13 cellular contexts compared by ENCODE assay signal in the genomic region with DNA sequence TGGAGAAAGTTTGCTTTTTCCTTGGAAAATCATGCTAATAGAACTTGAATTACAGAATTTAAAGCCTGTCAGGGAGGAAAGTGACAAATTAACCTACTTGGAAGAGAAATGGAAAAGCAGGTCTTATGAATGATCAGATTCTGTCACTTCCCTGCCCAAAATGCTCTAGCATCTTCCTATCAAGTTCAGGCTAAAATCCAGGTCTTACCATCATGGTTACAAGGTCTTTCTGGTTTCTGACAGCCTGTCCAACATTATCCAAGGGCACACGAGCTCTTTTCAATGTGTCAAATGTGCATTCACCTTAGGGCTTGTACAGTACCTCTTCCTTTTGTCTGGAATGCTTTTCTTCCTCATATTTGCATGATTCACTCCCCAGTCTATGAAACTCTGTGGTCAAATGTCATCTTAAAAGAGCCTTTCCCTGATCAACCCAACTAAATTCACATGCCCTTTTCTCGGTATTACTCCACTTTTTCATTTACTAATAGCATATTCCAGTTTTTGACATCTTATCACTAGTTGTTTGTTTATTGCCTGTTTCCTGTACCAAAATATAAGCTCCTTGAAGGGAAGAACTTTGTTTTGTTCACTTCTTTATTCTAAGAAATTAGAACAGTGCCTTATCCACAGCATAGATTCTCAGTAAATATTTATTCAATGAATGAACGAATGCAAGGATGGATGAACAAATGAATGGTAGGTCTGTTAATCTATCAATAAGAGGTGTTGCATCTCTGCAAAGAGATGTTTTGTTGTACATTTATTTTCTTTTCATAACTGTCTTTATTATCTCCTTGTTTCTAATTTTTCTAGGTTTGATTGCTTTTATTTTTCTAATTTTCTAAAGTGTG.
DNase-seq lines count a peak whose midpoint lies in the region; ATAC-seq, FAIRE-seq and TF ChIP-seq lines count a peak whose summit lies in the region.
"Had no signal": no experiment of that assay in that cellular context is flagged by ENCODE, and none has a peak within 500 bp of the region (broad histone marks: within the 10 kb centered on the region; RNA-seq: fewer than 3 reads in every experiment).

No MANE protein-coding gene starts in this region.

- H2AFZ ChIP-seq in MM.1S (ENCODE audit: low read length): peak overlapping the region; percentile 20
- H2AFZ ChIP-seq in K562 (ENCODE audit: low read depth, low read length): peak overlapping the region; percentile 20; the same call in 1 of the 2 replicates

- H3K9me3 ChIP-seq in MM.1S (replicated peaks; ENCODE audit: insufficient read depth, low read length): no peaks in the 10 kb centered on the region
- no peaks in the 10 kb centered on the region for H3K9me3 ChIP-seq in K562 (replicated peaks; ENCODE audit: control insufficient read depth, insufficient read depth, low read depth, low read length)
- no peaks in the 10 kb centered on the region for H3K9me3 ChIP-seq in naive thymus-derived CD4-positive, alpha-beta T cell (ENCODE audit: control insufficient read depth in 2 of 3, low read length in 3 of 3)
- H3K9me3 ChIP-seq: adrenal gland, gastroesophageal sphincter, left lung had no signal

- no peaks in the 10 kb centered on the region for H3K9me1 ChIP-seq in K562 (ENCODE audit: control insufficient read depth, insufficient read depth, low read length)

- peak overlapping the region; percentile 12 for H3K27ac Mint-ChIP-seq in activated naive CD4-positive, alpha-beta T cell treated with anti-CD3 and anti-CD28 coated beads, Interleukin-2, amount 10 ng/mL, durations not matched to agents 7 days and 5 days
- H3K27ac Mint-ChIP-seq in stimulated activated naive CD8-positive, alpha-beta T cell treated with anti-CD3 and anti-CD28 coated beads, Interleukin-15, amount 100 ng/mL, for 72 hours: peak overlapping the region; percentile 50 to 85
- H3K27ac Mint-ChIP-seq in naive thymus-derived CD4-positive, alpha-beta T cell: peak overlapping the region in 3 of 9 donors; percentile 7 to 60 (median 26)
- H3K27ac Mint-ChIP-seq: activated CD4-positive, alpha-beta T cell treated with anti-CD3 and anti-CD28 coated beads, Interleukin-2, amount 10 ng/mL, durations not matched to agents 7 days and 5 days had no signal

- no peaks in the 10 kb centered on the region for H3K27me3 ChIP-seq in MM.1S (replicated peaks; ENCODE audit: insufficient read depth, low read length)
- no peaks in the 10 kb centered on the region for H3K27me3 ChIP-seq in K562 (ENCODE audit: control insufficient read depth in 2 of 2, insufficient read depth in 2 of 2, low read length in 2 of 2)
- H3K27me3 ChIP-seq in naive thymus-derived CD4-positive, alpha-beta T cell (ENCODE audit: control insufficient read depth in 2 of 2, insufficient read depth in 2 of 2, low read length in 2 of 2): no peaks in the 10 kb centered on the region
- H3K27me3 ChIP-seq: adrenal gland, gastroesophageal sphincter, left lung had no signal

- no peak for FAIRE-seq in K562 (lab: Jason Lieb, UNC)

- H4K20me1 ChIP-seq in MM.1S (ENCODE audit: insufficient read depth, low read length) (no peaks in the 10 kb centered on the region), K562 (replicated peaks; ENCODE audit: control insufficient read depth, insufficient read depth, low read length) (no peaks in the 10 kb centered on the region)

- TF ChIP-seq RAD21 in K562 (CRISPR knock-in tag; conservative IDR thresholded peaks at IDR 0.05 in 1 of 2, IDR thresholded peaks at IDR 0.05 in 1 of 2): no peak

- no TSS peak for BruUV-seq in K562 (replicated peaks; lab: Mats Ljungman, UMichigan)

- TF ChIP-seq CTCF in MM.1S (IDR thresholded peaks at IDR 0.05; ENCODE audit: low read length): no peak
- TF ChIP-seq CTCF in K562 (IDR thresholded peaks at IDR 0.05 in 2 of 3, conservative IDR thresholded peaks at IDR 0.05 in 1 of 3; ENCODE audit: insufficient read depth in 2 of 3, low read depth in 1 of 3, low read length in 3 of 3): no peak

- H3K27ac ChIP-seq in MM.1S (ENCODE audit: low read length) (peak overlapping the region; percentile 95), K562 (ENCODE audit: extremely low read depth, low read depth, low read length) (no peak overlapping the region)
- H3K27ac ChIP-seq in naive thymus-derived CD4-positive, alpha-beta T cell (ENCODE audit: low read depth, low read length): no peak overlapping the region
- H3K27ac ChIP-seq: adrenal gland, gastroesophageal sphincter, left lung had no signal

- H3K79me2 ChIP-seq in MM.1S (ENCODE audit: low read length) (no peaks in the 10 kb centered on the region), K562 (ENCODE audit: control insufficient read depth, insufficient read depth, low read length) (no peaks in the 10 kb centered on the region)

- H3K27me3 Mint-ChIP-seq in activated naive CD4-positive, alpha-beta T cell treated with anti-CD3 and anti-CD28 coated beads, Interleukin-2, amount 10 ng/mL, durations not matched to agents 7 days and 5 days: peaks cover 4% of the 10 kb centered on the region
- H3K27me3 Mint-ChIP-seq in stimulated activated naive CD8-positive, alpha-beta T cell treated with anti-CD3 and anti-CD28 coated beads, Interleukin-15, amount 100 ng/mL, for 72 hours: no peaks in the 10 kb centered on the region
- H3K27me3 Mint-ChIP-seq in naive thymus-derived CD4-positive, alpha-beta T cell: no peaks in the 10 kb centered on the region
- H3K27me3 Mint-ChIP-seq: activated CD4-positive, alpha-beta T cell treated with anti-CD3 and anti-CD28 coated beads, Interleukin-2, amount 10 ng/mL, durations not matched to agents 7 days and 5 days had no signal

- no peak for TF ChIP-seq POLR2A in K562 (conservative IDR thresholded peaks at IDR 0.05)

- CTCF ChIA-PET in activated naive CD4-positive, alpha-beta T cell treated with anti-CD3 and anti-CD28 coated beads, Interleukin-2, amount 10 ng/mL, durations not matched to agents 7 days and 5 days (lab: Charles Lee): interaction anchor here (0.9 to 1.9 kb wide), 3 partner anchors 11 to 351 kb away, joined by 3 to 4 read pairs (median 3); no protein-coding TSS in a partner anchor
- CTCF ChIA-PET in K562 (lab: Yijun Ruan, JAX; ENCODE audit: low intra/inter-chr PET ratio): no interaction called here
- CTCF ChIA-PET in naive thymus-derived CD4-positive, alpha-beta T cell (lab: Charles Lee): interaction anchor here (0.6 to 1.5 kb wide), 5 partner anchors 9 to 358 kb away, joined by 3 to 6 read pairs (median 4); no protein-coding TSS in a partner anchor

- no peaks in the 10 kb centered on the region for H3K9me3 Mint-ChIP-seq in activated naive CD4-positive, alpha-beta T cell treated with anti-CD3 and anti-CD28 coated beads, Interleukin-2, amount 10 ng/mL, durations not matched to agents 7 days and 5 days
- no peaks in the 10 kb centered on the region for H3K9me3 Mint-ChIP-seq in stimulated activated naive CD8-positive, alpha-beta T cell treated with anti-CD3 and anti-CD28 coated beads, Interleukin-15, amount 100 ng/mL, for 72 hours
- H3K9me3 Mint-ChIP-seq in naive thymus-derived CD4-positive, alpha-beta T cell: no peaks in the 10 kb centered on the region

- ATAC-seq in K562 (no peak), HG02885 (IDR thresholded peaks at IDR 0.05; ENCODE audit: poor library complexity, unreplicated experiment) (no peak)
- ATAC-seq in stimulated activated naive CD8-positive, alpha-beta T cell treated with anti-CD3 and anti-CD28 coated beads, Interleukin-15, amount 100 ng/mL, for 72 hours: no peak
- no peak for ATAC-seq in naive thymus-derived CD4-positive, alpha-beta T cell
- ATAC-seq: gastroesophageal sphincter, left lung had no signal

- H3K4me1 Mint-ChIP-seq in activated naive CD4-positive, alpha-beta T cell treated with anti-CD3 and anti-CD28 coated beads, Interleukin-2, amount 10 ng/mL, durations not matched to agents 7 days and 5 days: peaks cover 58% of the 10 kb centered on the region
- peaks cover 83% of the 10 kb centered on the region for H3K4me1 Mint-ChIP-seq in stimulated activated naive CD8-positive, alpha-beta T cell treated with anti-CD3 and anti-CD28 coated beads, Interleukin-15, amount 100 ng/mL, for 72 hours
- peaks cover 33 to 62% (median 45%) of the 10 kb centered on the region in 7 donors for H3K4me1 Mint-ChIP-seq in naive thymus-derived CD4-positive, alpha-beta T cell

- no peaks in the 10 kb centered on the region for H3K36me3 Mint-ChIP-seq in activated naive CD4-positive, alpha-beta T cell treated with anti-CD3 and anti-CD28 coated beads, Interleukin-2, amount 10 ng/mL, durations not matched to agents 7 days and 5 days
- no peaks in the 10 kb centered on the region for H3K36me3 Mint-ChIP-seq in naive thymus-derived CD4-positive, alpha-beta T cell

- H3K4me3 ChIP-seq in MM.1S (ENCODE audit: low read length) (peak overlapping the region; percentile 18), K562 (no peak overlapping the region)
- no peak overlapping the region for H3K4me3 ChIP-seq in naive thymus-derived CD4-positive, alpha-beta T cell (ENCODE audit: low read length)
- H3K4me3 ChIP-seq: adrenal gland, gastroesophageal sphincter, left lung had no signal

- intact Hi-C loops in K562 (cut with micrococcal nuclease): no loop called here
- intact Hi-C loops in naive thymus-derived CD4-positive, alpha-beta T cell (cut with micrococcal nuclease): no loop called here

- H3K36me3 ChIP-seq in MM.1S (replicated peaks; ENCODE audit: insufficient read depth, low read length) (no peaks in the 10 kb centered on the region), K562 (ENCODE audit: control insufficient read depth, insufficient read depth, low read length) (no peaks in the 10 kb centered on the region)
- no peaks in the 10 kb centered on the region for H3K36me3 ChIP-seq in naive thymus-derived CD4-positive, alpha-beta T cell (ENCODE audit: control insufficient read depth in 2 of 3, insufficient read depth in 3 of 3, low read length in 3 of 3)
- H3K36me3 ChIP-seq: adrenal gland, gastroesophageal sphincter, left lung had no signal

- H3K9me2 ChIP-seq in MM.1S (replicated peaks; ENCODE audit: insufficient read depth, low read length): no peaks in the 10 kb centered on the region

- in situ Hi-C loops in K562 (cut with MboI): no loop called here

- DNase-seq in activated naive CD4-positive, alpha-beta T cell treated with anti-CD3 and anti-CD28 coated beads, Interleukin-2, amount 10 ng/mL, durations not matched to agents 7 days and 5 days: no peak
- DNase-seq in activated naive CD4-positive, alpha-beta T cell treated with anti-CD3 and anti-CD28 coated beads, Interleukin-2, amount 50 U/mL, for 16 hours: no peak
- DNase-seq in MM.1S (no peak), K562 (ENCODE audit: extremely low read depth in 1 of 4, low spot score in 3 of 4) (no peak), SW 1271 (lab: John Stamatoyannopoulos, UW) (no peak)
- no peak for DNase-seq in stimulated activated naive CD8-positive, alpha-beta T cell treated with anti-CD3 and anti-CD28 coated beads, Interleukin-15, amount 100 ng/mL, for 72 hours
- DNase-seq in naive thymus-derived CD4-positive, alpha-beta T cell: no peak
- DNase-seq: activated CD4-positive, alpha-beta T cell treated with anti-CD3 and anti-CD28 coated beads, Interleukin-2, amount 10 ng/mL, durations not matched to agents 7 days and 5 days; adrenal gland; left lung; posterior cingulate gyrus had no signal

- H3K4me1 ChIP-seq in MM.1S (ENCODE audit: low read length): peaks cover 59% of the 10 kb centered on the region
- peaks cover 0 to 20% of the 10 kb centered on the region in 2 experiments; a peak in 4 of 5 replicates for H3K4me1 ChIP-seq in K562 (replicated peaks in 1 of 2; ENCODE audit: control insufficient read depth in 2 of 2, insufficient read depth in 2 of 2, low read length in 2 of 2)
- H3K4me1 ChIP-seq in naive thymus-derived CD4-positive, alpha-beta T cell (ENCODE audit: control insufficient read depth in 2 of 2, insufficient read depth in 2 of 2, low read length in 2 of 2): peaks cover 24 to 30% of the 10 kb centered on the region in 2 donors

- H3K9ac ChIP-seq in MM.1S (ENCODE audit: low read length): peak overlapping the region; percentile 70
- H3K9ac ChIP-seq in K562 (ENCODE audit: insufficient read depth in 1 of 2, low read depth in 2 of 2, low read length in 2 of 2): no peak overlapping the region

- H3F3A ChIP-seq in MM.1S (ENCODE audit: insufficient read depth, low read length): peaks cover 52% of the 10 kb centered on the region

- H3K4me2 ChIP-seq in MM.1S (ENCODE audit: low read depth, low read length): peak overlapping the region; percentile 82
- H3K4me2 ChIP-seq in K562 (ENCODE audit: insufficient read depth, low read length): no peak overlapping the region

- no peak overlapping the region for H3K4me3 Mint-ChIP-seq in activated naive CD4-positive, alpha-beta T cell treated with anti-CD3 and anti-CD28 coated beads, Interleukin-2, amount 10 ng/mL, durations not matched to agents 7 days and 5 days
- peak overlapping the region; percentile 27 to 30 for H3K4me3 Mint-ChIP-seq in stimulated activated naive CD8-positive, alpha-beta T cell treated with anti-CD3 and anti-CD28 coated beads, Interleukin-15, amount 100 ng/mL, for 72 hours
- no peak overlapping the region for H3K4me3 Mint-ChIP-seq in naive thymus-derived CD4-positive, alpha-beta T cell
- H3K4me3 Mint-ChIP-seq: activated CD4-positive, alpha-beta T cell treated with anti-CD3 and anti-CD28 coated beads, Interleukin-2, amount 10 ng/mL, durations not matched to agents 7 days and 5 days had no signal

- WGBS in K562 (ENCODE audit: insufficient coverage, low coverage, missing lambda C conversion rate): 38% methylated on average over 3 of the region's 3 CpGs

- no peak for TF ChIP-seq EP300 in K562 (IDR thresholded peaks at IDR 0.05; ENCODE audit: low read length)

- POLR2A ChIA-PET in K562 (lab: Yijun Ruan, JAX): interaction anchor here (0.7 to 2.0 kb wide), 3 partner anchors 12 to 270 kb away, joined by 3 to 6 read pairs (median 6); no protein-coding TSS in a partner anchor
- POLR2A ChIA-PET in naive thymus-derived CD4-positive, alpha-beta T cell (lab: Charles Lee): interaction anchor here (0.9 to 1.5 kb wide), 4 partner anchors 9 to 255 kb away, joined by 3 to 7 read pairs (median 4); no protein-coding TSS in a partner anchor

Comparison
In these comparisons a context has a peak if more than half of its experiments do, and no peak if none do; other contexts are left out.
1. H3K4me3 Mint-ChIP-seq: peak in stimulated activated naive CD8-positive, alpha-beta T cell treated with anti-CD3 and anti-CD28 coated beads, Interleukin-15, amount 100 ng/mL, for 72 hours (2 of 2); none in activated naive CD4-positive, alpha-beta T cell treated with anti-CD3 and anti-CD28 coated beads, Interleukin-2, amount 10 ng/mL, durations not matched to agents 7 days and 5 days (single experiment) and naive thymus-derived CD4-positive, alpha-beta T cell (0 of 10).